1 cellular context compared by ENCODE assay signal in genomic region chrX:77742788-77743476, GRCh38.
TF ChIP-seq lines count a peak whose summit lies in the region.

No MANE protein-coding gene starts in this region.

TF ChIP-seq in HepG2, 621 proteins besides CTCF, POLR2A, EP300 and RAD21 (continued from another document):
- TF ChIP-seq GRHL1 (CRISPR knock-in tag; conservative IDR thresholded peaks at IDR 0.05): no peak
- no peak for TF ChIP-seq IKZF5 (CRISPR knock-in tag; IDR thresholded peaks at IDR 0.05)
- no peak for TF ChIP-seq ZNF609 (CRISPR knock-in tag; IDR thresholded peaks at IDR 0.05; ENCODE audit: borderline replicate concordance)
- TF ChIP-seq SMAD3 (CRISPR knock-in tag; IDR thresholded peaks at IDR 0.05): no peak
- no peak for TF ChIP-seq ZFAT (CRISPR knock-in tag; conservative IDR thresholded peaks at IDR 0.05)
- TF ChIP-seq MEIS2 (CRISPR knock-in tag; IDR thresholded peaks at IDR 0.05): no peak
- no peak for TF ChIP-seq SATB2 (CRISPR knock-in tag; IDR thresholded peaks at IDR 0.05)
- no peak for TF ChIP-seq SIX1 (CRISPR knock-in tag; IDR thresholded peaks at IDR 0.05; ENCODE audit: borderline replicate concordance)
- no peak for TF ChIP-seq RXRA (CRISPR knock-in tag; IDR thresholded peaks at IDR 0.05)
- TF ChIP-seq RFX3 (CRISPR knock-in tag; IDR thresholded peaks at IDR 0.05): no peak
- no peak for TF ChIP-seq KMT2A (CRISPR knock-in tag; IDR thresholded peaks at IDR 0.05)
- TF ChIP-seq SOX13 (IDR thresholded peaks at IDR 0.05): no peak
- TF ChIP-seq SOX13 (CRISPR knock-in tag; conservative IDR thresholded peaks at IDR 0.05 in 1 of 2, IDR thresholded peaks at IDR 0.05 in 1 of 2): no peak
- TF ChIP-seq NCOA1 (CRISPR knock-in tag; IDR thresholded peaks at IDR 0.05): no peak
- TF ChIP-seq ZNF629 (CRISPR knock-in tag; conservative IDR thresholded peaks at IDR 0.05): no peak
